Comparison of ENCODE assay signal across 10 cellular contexts in genomic region chr6:11374036-11375010, GRCh38.
DNase-seq lines count a peak whose midpoint lies in the region; ATAC-seq and TF ChIP-seq lines count a peak whose summit lies in the region.
"Had no signal": no experiment of that assay in that cellular context is flagged by ENCODE, and none has a peak within 500 bp of the region (broad histone marks: within the 10 kb centered on the region; RNA-seq: fewer than 3 reads in every experiment).

No MANE protein-coding gene starts in this region.

- no peaks in the 10 kb centered on the region for H3K27me3 ChIP-seq in naive thymus-derived CD4-positive, alpha-beta T cell (ENCODE audit: control insufficient read depth in 2 of 2, insufficient read depth in 2 of 2, low read length in 2 of 2)
- H3K27me3 ChIP-seq in uterus = no peaks in the 10 kb centered on the region
- no peaks in the 10 kb centered on the region for H3K27me3 ChIP-seq in ovary

- H4K20me1 ChIP-seq in OCI-LY7 (ENCODE audit: insufficient read depth, low read length) = no peaks in the 10 kb centered on the region

- no peaks in the 10 kb centered on the region for H3K9me2 ChIP-seq in OCI-LY7 (ENCODE audit: insufficient read depth, low read length)

- TF ChIP-seq CTCF in OCI-LY7 (conservative IDR thresholded peaks at IDR 0.05; ENCODE audit: low read length) = no peak
- no peak for TF ChIP-seq CTCF in uterus (IDR thresholded peaks at IDR 0.05)
- TF ChIP-seq CTCF in ovary (IDR thresholded peaks at IDR 0.05) = no peak
- TF ChIP-seq CTCF in chondrocyte (IDR thresholded peaks at IDR 0.05) = no peak

- peaks cover 62% of the 10 kb centered on the region for H3K36me3 Mint-ChIP-seq in T-helper 2 cell treated with Interferon-gamma antibody and Interleukin-4, amounts not matched to agents 5 μg/mL and 100 μg/mL, for 36 hours (ENCODE audit: low read depth)
- H3K36me3 Mint-ChIP-seq in naive thymus-derived CD4-positive, alpha-beta T cell = peaks cover 17 to 70% (median 59%) of the 10 kb centered on the region in 5 donors
- no peaks in the 10 kb centered on the region for H3K36me3 Mint-ChIP-seq in chondrocyte (ENCODE audit: low read depth)

- no peak overlapping the region for H3K27ac Mint-ChIP-seq in T-helper 2 cell treated with Interferon-gamma antibody and Interleukin-4, amounts not matched to agents 5 μg/mL and 100 μg/mL, for 36 hours
- H3K27ac Mint-ChIP-seq in naive thymus-derived CD4-positive, alpha-beta T cell = peak overlapping the region in 6 of 9 donors; percentile 4 to 64 (median 28)
- no peak overlapping the region for H3K27ac Mint-ChIP-seq in chondrocyte (ENCODE audit: unreplicated experiment)

- H3K9me3 ChIP-seq in OCI-LY7 (ENCODE audit: low read length) (no peaks in the 10 kb centered on the region), uterus (no peaks in the 10 kb centered on the region), ovary (no peaks in the 10 kb centered on the region)
- no peaks in the 10 kb centered on the region for H3K9me3 ChIP-seq in naive thymus-derived CD4-positive, alpha-beta T cell (ENCODE audit: control insufficient read depth in 2 of 3, low read length in 3 of 3)

- TF ChIP-seq POLR2A in uterus (IDR thresholded peaks at IDR 0.05) (no peak), ovary (IDR thresholded peaks at IDR 0.05) (no peak)

- H3K4me1 Mint-ChIP-seq in T-helper 2 cell treated with Interferon-gamma antibody and Interleukin-4, amounts not matched to agents 5 μg/mL and 100 μg/mL, for 36 hours (ENCODE audit: low read depth) = peaks cover 37% of the 10 kb centered on the region
- H3K4me1 Mint-ChIP-seq in naive thymus-derived CD4-positive, alpha-beta T cell = peaks cover 54 to 82% (median 68%) of the 10 kb centered on the region in 7 donors
- no peaks in the 10 kb centered on the region for H3K4me1 Mint-ChIP-seq in chondrocyte (ENCODE audit: low read depth)

- H3K36me3 ChIP-seq in OCI-LY7 (ENCODE audit: insufficient read depth, low read length) (no peaks in the 10 kb centered on the region; the same call in 1 of the 2 replicates), uterus (no peaks in the 10 kb centered on the region), ovary (no peaks in the 10 kb centered on the region)
- H3K36me3 ChIP-seq in naive thymus-derived CD4-positive, alpha-beta T cell (ENCODE audit: control insufficient read depth in 2 of 3, insufficient read depth in 3 of 3, low read length in 3 of 3) = peaks cover 0 to 5% (median 0%) of the 10 kb centered on the region in 3 experiments

- peak; percentile 91 for ATAC-seq in HG02798 (IDR thresholded peaks at IDR 0.05; ENCODE audit: poor library complexity, unreplicated experiment)
- ATAC-seq in naive thymus-derived CD4-positive, alpha-beta T cell = peak; percentile 83
- ATAC-seq: A549, Panc1 had no signal

- no TSS peak for BruUV-seq in OCI-LY7 (replicated peaks; lab: Mats Ljungman, UMichigan)

- POLR2A ChIA-PET in OCI-LY7 (lab: Charles Lee) = interaction anchor here (0.5 to 1.2 kb wide), 8 partner anchors 9 to 595 kb away, joined by 3 to 5 read pairs (median 4); no protein-coding TSS in a partner anchor
- POLR2A ChIA-PET in naive thymus-derived CD4-positive, alpha-beta T cell (lab: Charles Lee) = interaction anchor here (1.4 kb wide), 1 partner anchor 11 kb away, joined by 3 read pairs; no protein-coding TSS in a partner anchor

- H3K4me3 ChIP-seq in OCI-LY7 (ENCODE audit: low read depth, low read length, poor library complexity, severe bottlenecking) (no peak overlapping the region), uterus (no peak overlapping the region), ovary (no peak overlapping the region)
- H3K4me3 ChIP-seq in naive thymus-derived CD4-positive, alpha-beta T cell (ENCODE audit: low read length) = no peak overlapping the region
- H3K4me3 ChIP-seq: A549 had no signal

- intact Hi-C loops in OCI-LY7 (cut with micrococcal nuclease; ENCODE audit: unreplicated experiment) (no loop called here), uterus (cut with DNase I; ENCODE audit: low total_unique reads) (no loop called here), ovary (cut with DNase I) (no loop called here)
- intact Hi-C loops in naive thymus-derived CD4-positive, alpha-beta T cell (cut with micrococcal nuclease) = no loop called here

- WGBS in ovary, 3 donors = 81 to 88% (median 88%) methylated on average over 4 of the region's 4 CpGs

- H3K4me1 ChIP-seq in OCI-LY7 (ENCODE audit: insufficient read depth, low read length, poor library complexity, severe bottlenecking) (peaks cover 18% of the 10 kb centered on the region), uterus (no peaks in the 10 kb centered on the region), ovary (ENCODE audit: insufficient read depth) (no peaks in the 10 kb centered on the region)
- peaks cover 15 to 21% of the 10 kb centered on the region in 2 donors for H3K4me1 ChIP-seq in naive thymus-derived CD4-positive, alpha-beta T cell (ENCODE audit: control insufficient read depth in 2 of 2, insufficient read depth in 2 of 2, low read length in 2 of 2)
- H3K4me1 ChIP-seq: A549 had no signal

- CTCF ChIA-PET in OCI-LY7 (lab: Charles Lee; ENCODE audit: unreplicated experiment) = no interaction called here
- CTCF ChIA-PET in naive thymus-derived CD4-positive, alpha-beta T cell (lab: Charles Lee) = no interaction called here

- peaks cover 8% of the 10 kb centered on the region for H3K9me3 Mint-ChIP-seq in T-helper 2 cell treated with Interferon-gamma antibody and Interleukin-4, amounts not matched to agents 5 μg/mL and 100 μg/mL, for 36 hours
- peaks cover 0 to 12% (median 0%) of the 10 kb centered on the region in 11 donors for H3K9me3 Mint-ChIP-seq in naive thymus-derived CD4-positive, alpha-beta T cell
- peaks cover 8% of the 10 kb centered on the region for H3K9me3 Mint-ChIP-seq in chondrocyte (ENCODE audit: low read depth)

- H3K79me2 ChIP-seq in OCI-LY7 (ENCODE audit: insufficient read depth, low read depth, low read length) = peaks cover 7% of the 10 kb centered on the region; the same call in 1 of the 2 replicates

- H3K27me3 Mint-ChIP-seq in T-helper 2 cell treated with Interferon-gamma antibody and Interleukin-4, amounts not matched to agents 5 μg/mL and 100 μg/mL, for 36 hours (ENCODE audit: low read depth) = no peaks in the 10 kb centered on the region
- H3K27me3 Mint-ChIP-seq in naive thymus-derived CD4-positive, alpha-beta T cell = no peaks in the 10 kb centered on the region
- H3K27me3 Mint-ChIP-seq in chondrocyte (ENCODE audit: low read depth) = no peaks in the 10 kb centered on the region

- peak overlapping the region; percentile 51 for H3K4me2 ChIP-seq in OCI-LY7 (ENCODE audit: low read length)
- H3K4me2 ChIP-seq: A549 had no signal

- peak; percentile 67 for DNase-seq in T-helper 2 cell treated with Interferon-gamma antibody and Interleukin-4, amounts not matched to agents 5 μg/mL and 100 μg/mL, for 36 hours (ENCODE audit: low spot score)
- no peak for DNase-seq in T-helper 2 cell
- DNase-seq in OCI-LY7 (ENCODE audit: low spot score) = peak; percentile 67
- peak in 1 of 9 donors; percentile 33 for DNase-seq in naive thymus-derived CD4-positive, alpha-beta T cell
- no peak for DNase-seq in uterus
- no peak for DNase-seq in ovary
- DNase-seq in chondrocyte (ENCODE audit: low spot score) = no peak

- H2AFZ ChIP-seq in OCI-LY7 (ENCODE audit: low read length) = no peak overlapping the region

- H3K4me3 Mint-ChIP-seq in T-helper 2 cell treated with Interferon-gamma antibody and Interleukin-4, amounts not matched to agents 5 μg/mL and 100 μg/mL, for 36 hours = no peak overlapping the region
- peak overlapping the region in 9 of 10 donors; percentile 1 to 52 (median 22) for H3K4me3 Mint-ChIP-seq in naive thymus-derived CD4-positive, alpha-beta T cell
- H3K4me3 Mint-ChIP-seq in chondrocyte (ENCODE audit: unreplicated experiment) = no peak overlapping the region

- no peak for TF ChIP-seq EP300 in ovary (IDR thresholded peaks at IDR 0.05)

- H3K27ac ChIP-seq in OCI-LY7 (ENCODE audit: low read depth, low read length, poor library complexity, severe bottlenecking) (peak overlapping the region; percentile 33), uterus (no peak overlapping the region), ovary (no peak overlapping the region)
- no peak overlapping the region for H3K27ac ChIP-seq in naive thymus-derived CD4-positive, alpha-beta T cell (ENCODE audit: low read depth, low read length)

Comparison
In these comparisons a context has a peak if more than half of its experiments do, and no peak if none do; other contexts are left out.
1. DNase-seq: peak in T-helper 2 cell treated with Interferon-gamma antibody and Interleukin-4, amounts not matched to agents 5 μg/mL and 100 μg/mL, for 36 hours (single experiment) and OCI-LY7 (single experiment); none in T-helper 2 cell (0 of 5), uterus (0 of 2), ovary (0 of 5) and chondrocyte (single experiment).
2. H3K27ac Mint-ChIP-seq: peak in naive thymus-derived CD4-positive, alpha-beta T cell (6 of 9); none in T-helper 2 cell treated with Interferon-gamma antibody and Interleukin-4, amounts not matched to agents 5 μg/mL and 100 μg/mL, for 36 hours (single experiment) and chondrocyte (single experiment).
3. H3K4me3 Mint-ChIP-seq: peak in naive thymus-derived CD4-positive, alpha-beta T cell (9 of 10); none in T-helper 2 cell treated with Interferon-gamma antibody and Interleukin-4, amounts not matched to agents 5 μg/mL and 100 μg/mL, for 36 hours (single experiment) and chondrocyte (single experiment).